Comparison of ENCODE assay signal across 16 cellular contexts in genomic region chr15:79025802-79026201, GRCh38.
A peak's percentile ranks its signal among the peaks of the same experiment; 100 is the strongest.
DNase-seq lines count a peak whose midpoint lies in the region; ATAC-seq, FAIRE-seq and TF ChIP-seq lines count a peak whose summit lies in the region.
"Had no signal": no experiment of that assay in that cellular context is flagged by ENCODE, and none has a peak within 500 bp of the region (broad histone marks: within the 10 kb centered on the region; RNA-seq: fewer than 3 reads in every experiment).

No MANE protein-coding gene starts in this region.

- no peak for DNase-seq in HepG2 (ENCODE audit: low spot score)
- no peak for DNase-seq in right lobe of liver
- peak; percentile 16 for DNase-seq in RPMI7951 (ENCODE audit: low read depth)
- no peak for DNase-seq in neural crest cell (ENCODE audit: low read depth, low spot score)
- no peak for DNase-seq in prostate gland (ENCODE audit: low spot score)
- no peak for DNase-seq in CD8-positive, alpha-beta memory T cell
- DNase-seq: ACHN, DMS79, GOT3, H9 had no signal

- no peak for TF ChIP-seq RAD21 in HepG2 (CRISPR knock-in tag; IDR thresholded peaks at IDR 0.05)

- H3K4me2 ChIP-seq in HepG2 (ENCODE audit: low read depth, low read length) = no peak overlapping the region; the same call in 1 of the 2 replicates

- TF ChIP-seq CTCF in HepG2 (CRISPR knock-in tag; IDR thresholded peaks at IDR 0.05) (peak; percentile 26; the same call in 1 of the 2 replicates), right lobe of liver (IDR thresholded peaks at IDR 0.05) (no peak), neural crest cell (conservative IDR thresholded peaks at IDR 0.05) (no peak), prostate gland (IDR thresholded peaks at IDR 0.05) (no peak)

- 100% methylated on average over 1 of the region's 1 CpG for WGBS in HepG2 (ENCODE audit: low lambda C conversion rate)
- no CpG with 5 or more reads among the region's 1 CpG for WGBS in right lobe of liver (ENCODE audit: insufficient coverage, low coverage, low lambda C conversion rate, missing lambda C conversion rate)
- WGBS in prostate gland = 100% methylated on average over 1 of the region's 1 CpG

- H3K9me3 Mint-ChIP-seq in neural crest cell = peaks cover 12% of the 10 kb centered on the region
- peaks cover 0 to 6% (median 3%) of the 10 kb centered on the region in 5 donors for H3K9me3 Mint-ChIP-seq in CD8-positive, alpha-beta memory T cell

- CTCF ChIA-PET in HepG2 (lab: Yijun Ruan, JAX; ENCODE audit: low intra/inter-chr PET ratio, low total read pairs) = interaction anchor here (2.5 to 5.4 kb wide), 2 partner anchors 116 to 159 kb away, joined by 8 to 56 read pairs; no protein-coding TSS in a partner anchor
- CTCF ChIA-PET in CD8-positive, alpha-beta memory T cell (lab: Charles Lee) = no interaction called here

- H3K27ac Mint-ChIP-seq in neural crest cell (ENCODE audit: unreplicated experiment) = peak overlapping the region; percentile 9
- no peak overlapping the region for H3K27ac Mint-ChIP-seq in CD8-positive, alpha-beta memory T cell
- H3K27ac Mint-ChIP-seq: CD4-positive, CD25-positive, alpha-beta regulatory T cell; H9 had no signal

- no peak overlapping the region for H3K4me3 ChIP-seq in HepG2 (replicated peaks in 1 of 3; ENCODE audit: insufficient read depth in 1 of 3, low read depth in 2 of 3, low read length in 3 of 3)
- no peak overlapping the region for H3K4me3 ChIP-seq in right lobe of liver
- H3K4me3 ChIP-seq in prostate gland = no peak overlapping the region
- no peak overlapping the region for H3K4me3 ChIP-seq in CD8-positive, alpha-beta memory T cell (ENCODE audit: low read length)
- H3K4me3 ChIP-seq: BLaER1 treated with 17β-estradiol and CSF1 and Interleukin-3, amounts not matched to agents 10 nM and 100 nM had no signal

- H3K9ac ChIP-seq in HepG2 (ENCODE audit: insufficient read depth, low read depth, low read length) = 0 out of 2 replicates have a peak overlapping the region, but pooled peaks have one; percentile 8
- H3K9ac ChIP-seq: BLaER1 treated with 17β-estradiol and CSF1 and Interleukin-3, amounts not matched to agents 10 nM and 100 nM had no signal

- H3K27ac ChIP-seq in HepG2 (ENCODE audit: extremely low read length, insufficient read depth, low read length) (no peak overlapping the region), right lobe of liver (no peak overlapping the region), prostate gland (no peak overlapping the region)
- no peak overlapping the region for H3K27ac ChIP-seq in CD8-positive, alpha-beta memory T cell (ENCODE audit: low read depth, low read length)
- H3K27ac ChIP-seq: BLaER1 treated with 17β-estradiol and CSF1 and Interleukin-3, amounts not matched to agents 10 nM and 100 nM; HL-60 had no signal

- POLR2A ChIA-PET in HepG2 (lab: Yijun Ruan, JAX) = interaction anchor here (1.3 to 1.4 kb wide), 3 partner anchors 32 to 109 kb away, joined by 3 to 5 read pairs (median 4); partner anchors contain the start of gene CTSH
- POLR2A ChIA-PET in CD8-positive, alpha-beta memory T cell (lab: Charles Lee) = no interaction called here

- in situ Hi-C loops in HepG2 (cut with HindIII; ENCODE audit: extremely low pct_ligation_motif_present, low pct_unique_long_range_greater_than_20kb) = loop anchor here (5.0 kb wide), 1 partner anchor 156 kb away; no protein-coding TSS in a partner anchor

- H3K4me3 Mint-ChIP-seq in neural crest cell = no peak overlapping the region
- no peak overlapping the region for H3K4me3 Mint-ChIP-seq in CD8-positive, alpha-beta memory T cell
- H3K4me3 Mint-ChIP-seq: H9 had no signal

- FAIRE-seq in HepG2 (lab: Jason Lieb, UNC) = no peak
- FAIRE-seq: GM19239 had no signal

- intact Hi-C loops in HepG2 (cut with micrococcal nuclease; ENCODE audit: unreplicated experiment) = loop anchor here (2.0 kb wide), 1 partner anchor 117 kb away; no protein-coding TSS in a partner anchor
- intact Hi-C loops in right lobe of liver (cut with DNase I) = loop anchor here in 1 of 2 donors (5.0 kb wide), 1 partner anchor 161 kb away; no protein-coding TSS in a partner anchor
- intact Hi-C loops in prostate gland (cut with DNase I) = no loop called here

- ATAC-seq in HepG2 (no peak), right lobe of liver (no peak), HG03571 (IDR thresholded peaks at IDR 0.05; ENCODE audit: unreplicated experiment) (no peak), HG03460 (IDR thresholded peaks at IDR 0.05; ENCODE audit: unreplicated experiment) (no peak)

- no peaks in the 10 kb centered on the region for H3K27me3 ChIP-seq in HepG2 (ENCODE audit: control insufficient read depth in 1 of 2, insufficient read depth in 2 of 2, low read length in 2 of 2)
- H3K27me3 ChIP-seq in right lobe of liver = no peaks in the 10 kb centered on the region
- H3K27me3 ChIP-seq in prostate gland (replicated peaks; ENCODE audit: insufficient read depth) = no peaks in the 10 kb centered on the region
- H3K27me3 ChIP-seq in CD8-positive, alpha-beta memory T cell (ENCODE audit: insufficient read depth, low read length, poor library complexity, severe bottlenecking) = no peaks in the 10 kb centered on the region
- H3K27me3 ChIP-seq: BLaER1 treated with 17β-estradiol and CSF1 and Interleukin-3, amounts not matched to agents 10 nM and 100 nM had no signal

- no peaks in the 10 kb centered on the region for H3K36me3 ChIP-seq in HepG2 (replicated peaks in 1 of 2; ENCODE audit: control insufficient read depth in 1 of 2, insufficient read depth in 2 of 2, low read length in 2 of 2)
- no peaks in the 10 kb centered on the region for H3K36me3 ChIP-seq in right lobe of liver
- no peaks in the 10 kb centered on the region for H3K36me3 ChIP-seq in prostate gland
- no peaks in the 10 kb centered on the region for H3K36me3 ChIP-seq in CD8-positive, alpha-beta memory T cell (ENCODE audit: insufficient read depth, low read length)
- H3K36me3 ChIP-seq: BLaER1 treated with 17β-estradiol and CSF1 and Interleukin-3, amounts not matched to agents 10 nM and 100 nM had no signal

- H3K4me1 ChIP-seq in HepG2 (ENCODE audit: insufficient read depth, low read length) (peaks cover 67% of the 10 kb centered on the region), right lobe of liver (no peaks in the 10 kb centered on the region), prostate gland (replicated peaks) (no peaks in the 10 kb centered on the region)
- no peaks in the 10 kb centered on the region for H3K4me1 ChIP-seq in CD8-positive, alpha-beta memory T cell (ENCODE audit: insufficient read depth, low read length)

- H3K9me3 ChIP-seq in HepG2 (ENCODE audit: low read length) (no peaks in the 10 kb centered on the region), right lobe of liver (no peaks in the 10 kb centered on the region), prostate gland (no peaks in the 10 kb centered on the region)
- no peaks in the 10 kb centered on the region for H3K9me3 ChIP-seq in CD8-positive, alpha-beta memory T cell (ENCODE audit: low read length)

- H4K20me1 ChIP-seq in HepG2 (ENCODE audit: insufficient read depth, low read length) = no peaks in the 10 kb centered on the region
- H4K20me1 ChIP-seq: BLaER1 treated with 17β-estradiol and CSF1 and Interleukin-3, amounts not matched to agents 10 nM and 100 nM had no signal

- no TSS peak for BruUV-seq in HepG2 (replicated peaks; lab: Mats Ljungman, UMichigan)

- no peaks in the 10 kb centered on the region for H3K4me1 Mint-ChIP-seq in neural crest cell
- no peaks in the 10 kb centered on the region for H3K4me1 Mint-ChIP-seq in CD8-positive, alpha-beta memory T cell
- H3K4me1 Mint-ChIP-seq: CD4-positive, CD25-positive, alpha-beta regulatory T cell had no signal

- TF ChIP-seq EP300 in HepG2 (IDR thresholded peaks at IDR 0.05; ENCODE audit: low read depth in 2 of 2, low read length in 2 of 2) (no peak), HepG2 (CRISPR knock-in tag; IDR thresholded peaks at IDR 0.05; ENCODE audit: borderline replicate concordance) (no peak)

- no peak overlapping the region for H2AFZ ChIP-seq in HepG2 (ENCODE audit: low read length)

- TF ChIP-seq POLR2A in HepG2 (IDR thresholded peaks at IDR 0.05; ENCODE audit: insufficient read depth in 1 of 2, low read depth in 2 of 2, low read length in 2 of 2) (no peak), right lobe of liver (IDR thresholded peaks at IDR 0.05) (no peak), prostate gland (IDR thresholded peaks at IDR 0.05) (no peak)

- H3K36me3 Mint-ChIP-seq in neural crest cell (ENCODE audit: low read depth) = no peaks in the 10 kb centered on the region
- H3K36me3 Mint-ChIP-seq in CD8-positive, alpha-beta memory T cell = peaks cover 0 to 5% (median 0%) of the 10 kb centered on the region in 3 donors
- H3K36me3 Mint-ChIP-seq: CD4-positive, CD25-positive, alpha-beta regulatory T cell had no signal

- no peaks in the 10 kb centered on the region for H3K79me2 ChIP-seq in HepG2 (ENCODE audit: insufficient read depth, low read length)

- peaks cover 2% of the 10 kb centered on the region for H3K27me3 Mint-ChIP-seq in neural crest cell (ENCODE audit: low read depth)
- H3K27me3 Mint-ChIP-seq in CD8-positive, alpha-beta memory T cell = peaks cover 10 to 23% of the 10 kb centered on the region in 2 donors
- H3K27me3 Mint-ChIP-seq: CD4-positive, CD25-positive, alpha-beta regulatory T cell had no signal

TF ChIP-seq in HepG2, 621 proteins besides CTCF, POLR2A, EP300 and RAD21 (continues in another document):
- TF ChIP-seq ZNF839 (CRISPR knock-in tag; IDR thresholded peaks at IDR 0.05; ENCODE audit: borderline replicate concordance) = no peak
- no peak for TF ChIP-seq GATAD1 (CRISPR knock-in tag; IDR thresholded peaks at IDR 0.05)
- TF ChIP-seq NR2F1 (CRISPR knock-in tag; IDR thresholded peaks at IDR 0.05) = no peak
- TF ChIP-seq DNMT3B (CRISPR knock-in tag; conservative IDR thresholded peaks at IDR 0.05) = no peak
- no peak for TF ChIP-seq DZIP1 (CRISPR knock-in tag; IDR thresholded peaks at IDR 0.05)
- no peak for TF ChIP-seq ZSCAN21 (CRISPR knock-in tag; IDR thresholded peaks at IDR 0.05; ENCODE audit: borderline replicate concordance)
